1 cellular context compared by ENCODE assay signal in the genomic region with DNA sequence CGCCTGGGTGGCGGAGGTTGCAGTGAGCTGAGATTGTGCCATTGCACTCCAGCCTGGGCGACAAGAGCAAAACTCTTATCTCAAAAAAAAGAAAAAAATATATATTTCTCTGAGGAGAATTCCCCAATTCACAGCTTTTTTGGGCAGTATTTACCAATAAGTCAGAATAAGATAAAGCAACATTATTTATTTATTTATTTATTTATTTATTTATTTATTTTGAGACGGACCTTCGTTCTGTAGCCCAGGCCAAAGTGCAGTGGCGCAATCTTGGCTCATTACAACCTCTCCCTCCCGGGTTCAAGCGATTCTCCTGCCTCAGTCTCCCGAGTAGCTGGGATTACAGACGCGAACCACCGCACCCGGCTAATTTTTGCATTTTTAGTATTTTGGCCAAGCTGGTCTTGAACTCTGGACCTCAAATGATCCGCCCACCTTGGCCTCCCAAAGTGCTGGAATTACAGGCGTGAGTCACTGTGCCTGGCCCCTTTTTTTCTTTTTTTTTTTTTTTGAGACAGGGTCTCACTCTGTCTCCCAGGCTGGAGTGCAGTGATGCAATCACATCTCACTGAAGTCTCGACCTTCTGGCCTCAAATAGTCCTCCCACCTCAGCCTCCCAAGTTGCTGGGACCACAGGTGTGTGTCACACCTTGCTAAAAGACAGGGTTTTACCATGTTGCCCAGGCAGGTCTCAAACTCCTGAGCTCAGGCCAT. TPM values are rescaled to one million over a fixed set of nuclear protein-coding genes. Genes with fewer than 3 reads are reported as not detected.
"Had no signal": no experiment of that assay in that cellular context is flagged by ENCODE, and none has a peak within 500 bp of the region (broad histone marks: within the 10 kb centered on the region; RNA-seq: fewer than 3 reads in every experiment).

No MANE protein-coding gene starts in this region.

RNA-seq across cellular contexts. Expression of a gene that starts 43.6 kb away (rescaled TPM):
- total RNA-seq: mononuclear cell had no signal
